In genomic region chr19:6531163-6531955, GRCh38 we compare ENCODE assay signal across 9 cellular contexts. TPM values are rescaled to one million over a fixed set of nuclear protein-coding genes. Genes with fewer than 3 reads are reported as not detected.
A peak's percentile ranks its signal among the peaks of the same experiment; 100 is the strongest.
DNase-seq lines count a peak whose midpoint lies in the region; ATAC-seq and TF ChIP-seq lines count a peak whose summit lies in the region.
"Had no signal": no experiment of that assay in that cellular context is flagged by ENCODE, and none has a peak within 500 bp of the region (broad histone marks: within the 10 kb centered on the region; RNA-seq: fewer than 3 reads in every experiment).

No MANE protein-coding gene starts in this region.

- peaks cover 8% of the 10 kb centered on the region for H3K27me3 ChIP-seq in fibroblast of lung (ENCODE audit: control insufficient read depth, insufficient read depth, low read length)
- peaks cover 8 to 23% (median 10%) of the 10 kb centered on the region in 3 donors for H3K27me3 ChIP-seq in gastrocnemius medialis

- H3K79me2 ChIP-seq in fibroblast of lung (ENCODE audit: control insufficient read depth, insufficient read depth, low read length): no peaks in the 10 kb centered on the region

- peak; percentile 1 for ATAC-seq in GM19023 (IDR thresholded peaks at IDR 0.05; ENCODE audit: unreplicated experiment)
- no peak for ATAC-seq in gastrocnemius medialis

- POLR2A ChIA-PET in RWPE1 (lab: Yijun Ruan, JAX; ENCODE audit: low non-redundant PET): interaction anchor here (0.6 to 0.7 kb wide), 2 partner anchors 10 to 514 kb away, joined by 3 to 9 read pairs; no protein-coding TSS in a partner anchor

- peak overlapping the region; percentile 81 for H2AFZ ChIP-seq in fibroblast of lung (ENCODE audit: low read length)

- H3K36me3 ChIP-seq in fibroblast of lung (ENCODE audit: control insufficient read depth, insufficient read depth, low read length) (no peaks in the 10 kb centered on the region), gastrocnemius medialis (no peaks in the 10 kb centered on the region)

- H3K4me2 ChIP-seq in fibroblast of lung (ENCODE audit: extremely low read depth, insufficient read depth, low read length): peak overlapping the region; percentile 90

- CTCF ChIA-PET in RWPE1 (lab: Yijun Ruan, JAX): interaction anchor here (0.6 kb wide), 1 partner anchor 1628 kb away, joined by 3 read pairs; no protein-coding TSS in a partner anchor

- no peaks in the 10 kb centered on the region for H4K20me1 ChIP-seq in fibroblast of lung (ENCODE audit: control insufficient read depth, extremely low read depth, insufficient read depth, low read length)

- in situ Hi-C loops in gastrocnemius medialis (cut with MboI; ENCODE audit: low sequenced_read_pairs in 4 of 4): no loop called here

- H3K27ac ChIP-seq in RWPE1: peak overlapping the region; percentile 71
- no peak overlapping the region for H3K27ac ChIP-seq in fibroblast of lung (ENCODE audit: insufficient read depth, low read length)
- H3K27ac ChIP-seq in gastrocnemius medialis: peak overlapping the region; percentile 74 to 90 (median 86)

- DNase-seq in RWPE1 (ENCODE audit: low spot score): no peak
- no peak for DNase-seq in fibroblast of lung (ENCODE audit: low read depth in 2 of 2)
- DNase-seq in gastrocnemius medialis: no peak
- no peak for DNase-seq in OCI-M2 (lab: John Stamatoyannopoulos, UW; ENCODE audit: unreplicated experiment)
- DNase-seq in effector CD4-positive, alpha-beta T cell: no peak
- DNase-seq in NCI-H187 (lab: John Stamatoyannopoulos, UW): no peak
- no peak for DNase-seq in NCI-H526 (lab: John Stamatoyannopoulos, UW)

- no peak for TF ChIP-seq POLR2A in gastrocnemius medialis (IDR thresholded peaks at IDR 0.05)

- H3K4me1 ChIP-seq in fibroblast of lung (ENCODE audit: control insufficient read depth, extremely low read depth, insufficient read depth, low read length): peaks cover 5% of the 10 kb centered on the region
- H3K4me1 ChIP-seq in gastrocnemius medialis: peaks cover 25 to 29% of the 10 kb centered on the region in 2 donors

- intact Hi-C loops in gastrocnemius medialis (cut with DNase I; ENCODE audit: low total_unique reads): loop anchor here (2.0 to 5.0 kb wide), 3 partner anchors 15 to 206 kb away; partner anchors contain the start of genes GPR108, SLC25A23 and TRIP10

- peak overlapping the region; percentile 53 for H3K9ac ChIP-seq in fibroblast of lung (ENCODE audit: insufficient read depth, low read length)

- H3K4me3 ChIP-seq in fibroblast of lung (replicated peaks in 1 of 4; ENCODE audit: control extremely low read depth in 1 of 4, insufficient read depth in 1 of 4, low read depth in 3 of 4, low read length in 4 of 4): peak overlapping the region in 3 of 4 experiments; percentile 45 to 72 (median 62)
- peak overlapping the region; percentile 67 to 75 (median 74) for H3K4me3 ChIP-seq in gastrocnemius medialis

- no peaks in the 10 kb centered on the region for H3K9me3 ChIP-seq in fibroblast of lung (ENCODE audit: control insufficient read depth, insufficient read depth, low read depth, low read length)
- H3K9me3 ChIP-seq in gastrocnemius medialis: no peaks in the 10 kb centered on the region

- TF ChIP-seq CTCF in RWPE1 (conservative IDR thresholded peaks at IDR 0.05; ENCODE audit: low read depth): no peak
- TF ChIP-seq CTCF in fibroblast of lung (conservative IDR thresholded peaks at IDR 0.05 in 1 of 2, IDR thresholded peaks at IDR 0.05 in 1 of 2; ENCODE audit: low read depth in 1 of 2, low read length in 2 of 2): no peak
- no peak for TF ChIP-seq CTCF in gastrocnemius medialis (IDR thresholded peaks at IDR 0.05 in 4 of 5, conservative IDR thresholded peaks at IDR 0.05 in 1 of 5)

RNA-seq across cellular contexts. Expression of gene TNFSF9, which starts 0.5 kb away (rescaled TPM):
- total RNA-seq in fibroblast of lung (0.26 and 0.66 TPM in 2 replicates), gastrocnemius medialis (1 to 10 TPM in 2 of 4 donors, not detected in 2; 1.1 to 1.8 TPM)
- polyA plus RNA-seq in fibroblast of lung: 0.22 and 0.40 TPM in 2 replicates
- 0.37 and 0.54 TPM in 2 replicates for polyA plus RNA-seq in fibroblast of lung (2012)
- polyA minus RNA-seq in fibroblast of lung (ENCODE audit: low replicate concordance): not detected in 2 replicates

RNA-seq across cellular contexts. Expression of gene TUBB4A, which starts 29.2 kb away (rescaled TPM):
- total RNA-seq in fibroblast of lung (not detected in 2 replicates), gastrocnemius medialis (1 to 10 TPM; 1.7 to 2.5 (median 2.0) TPM)
- not detected in 2 replicates for polyA plus RNA-seq in fibroblast of lung
- not detected in 2 replicates for polyA plus RNA-seq in fibroblast of lung (2012)
- not detected in 2 replicates for polyA minus RNA-seq in fibroblast of lung (ENCODE audit: low replicate concordance)
- total RNA-seq: LHCN-M2 had no signal

RNA-seq across cellular contexts. Expression of gene DENND1C, which starts 49.8 kb away (rescaled TPM):
- total RNA-seq in fibroblast of lung (not detected in 2 replicates), gastrocnemius medialis (1 to 10 TPM in 1 of 4 donors, under 1 TPM in 2, not detected in 1; 0.27 to 1.2 (median 0.29) TPM)
- not detected in 2 replicates for polyA plus RNA-seq in fibroblast of lung
- not detected in 2 replicates for polyA plus RNA-seq in fibroblast of lung (2012)
- not detected in 2 replicates for polyA minus RNA-seq in fibroblast of lung (ENCODE audit: low replicate concordance)
- total RNA-seq: LHCN-M2 had no signal

RNA-seq across cellular contexts. Expression of gene CD70, which starts 59.6 kb away (rescaled TPM):
- total RNA-seq in fibroblast of lung: not detected in 2 replicates
- not detected in 2 replicates for polyA plus RNA-seq in fibroblast of lung
- not detected in 2 replicates for polyA plus RNA-seq in fibroblast of lung (2012)
- not detected in 2 replicates for polyA minus RNA-seq in fibroblast of lung (ENCODE audit: low replicate concordance)
- not detected for total RNA-seq in gastrocnemius medialis
